In genomic region chr3:113746069-113746954, GRCh38 we compare ENCODE assay signal across 1 cellular context.
TF ChIP-seq lines count a peak whose summit lies in the region.

TSS of gene NAA50 (minus strand) at chr3:113746249. CDS start at chr3:113745949, 300 bp downstream.

TF ChIP-seq in HepG2, 621 proteins besides CTCF, POLR2A, EP300 and RAD21 (continued from another document and continues in another):
- TF ChIP-seq KIAA2018 (CRISPR knock-in tag; IDR thresholded peaks at IDR 0.05; ENCODE audit: borderline replicate concordance) (no peak), SMAD3 (CRISPR knock-in tag; IDR thresholded peaks at IDR 0.05) (peak; percentile 19; the same call in 1 of the 2 replicates), BRD4 (CRISPR knock-in tag; IDR thresholded peaks at IDR 0.05) (peak; percentile 16; the same call in 1 of the 2 replicates), NFATC3 (CRISPR knock-in tag; IDR thresholded peaks at IDR 0.05) (no peak), CC2D1A (CRISPR knock-in tag; IDR thresholded peaks at IDR 0.05) (no peak), HIC2 (CRISPR knock-in tag; IDR thresholded peaks at IDR 0.05; ENCODE audit: low read depth) (no peak), ZNF180 (CRISPR knock-in tag; IDR thresholded peaks at IDR 0.05; ENCODE audit: borderline replicate concordance, low read depth) (no peak), ELF4 (CRISPR knock-in tag; IDR thresholded peaks at IDR 0.05; ENCODE audit: borderline replicate concordance) (no peak), ZNF296 (CRISPR knock-in tag; conservative IDR thresholded peaks at IDR 0.05) (no peak), PBX2 (CRISPR knock-in tag; IDR thresholded peaks at IDR 0.05) (no peak), BRCA1 (CRISPR knock-in tag; IDR thresholded peaks at IDR 0.05) (no peak), ZNF577 (CRISPR knock-in tag; IDR thresholded peaks at IDR 0.05; ENCODE audit: borderline replicate concordance, low read depth) (no peak), ZNF33A (CRISPR knock-in tag; IDR thresholded peaks at IDR 0.05; ENCODE audit: borderline replicate concordance) (peak; percentile 44; the same call in 1 of the 2 replicates), ZNF589 (CRISPR knock-in tag; conservative IDR thresholded peaks at IDR 0.05) (peak; percentile 72; the same call in 1 of the 2 replicates), SETDB1 (CRISPR knock-in tag; IDR thresholded peaks at IDR 0.05; ENCODE audit: borderline replicate concordance) (no peak), ZNF724P (CRISPR knock-in tag; IDR thresholded peaks at IDR 0.05; ENCODE audit: borderline replicate concordance) (no peak), ZBTB49 (CRISPR knock-in tag; IDR thresholded peaks at IDR 0.05; ENCODE audit: borderline replicate concordance) (no peak), ELF1 (CRISPR knock-in tag; IDR thresholded peaks at IDR 0.05) (peak; percentile 40), SALL1 (CRISPR knock-in tag; IDR thresholded peaks at IDR 0.05) (peak; percentile 82), ZNF281 (CRISPR knock-in tag; IDR thresholded peaks at IDR 0.05; ENCODE audit: borderline replicate concordance) (peak; percentile 81), RFX5 (IDR thresholded peaks at IDR 0.05; ENCODE audit: low read depth, low read length) (no peak; the same call in 1 of the 2 replicates), SRSF1 (optimal IDR thresholded peaks at IDR 0.05; ENCODE audit: low read depth, low read length) (peak; percentile 80), MIER2 (CRISPR knock-in tag; IDR thresholded peaks at IDR 0.05) (no peak), KDM3A (CRISPR knock-in tag; IDR thresholded peaks at IDR 0.05; ENCODE audit: low read depth) (no peak), ZNF572 (CRISPR knock-in tag; IDR thresholded peaks at IDR 0.05) (no peak), BCL6 (CRISPR knock-in tag; IDR thresholded peaks at IDR 0.05) (peak; percentile 33; the same call in 1 of the 2 replicates), NFYC (CRISPR knock-in tag; IDR thresholded peaks at IDR 0.05) (peak; percentile 23; the same call in 1 of the 2 replicates), ZNF3 (CRISPR knock-in tag; IDR thresholded peaks at IDR 0.05) (no peak), TCF7L2 (IDR thresholded peaks at IDR 0.05; ENCODE audit: low read depth, low read length) (no peak), ZNF883 (CRISPR knock-in tag; IDR thresholded peaks at IDR 0.05; ENCODE audit: not compliant biosample characterization) (no peak), FOXO4 (CRISPR knock-in tag; conservative IDR thresholded peaks at IDR 0.05) (0 out of 2 replicates have a peak, but pooled peaks have one; percentile 48), THYN1 (CRISPR knock-in tag; IDR thresholded peaks at IDR 0.05; ENCODE audit: borderline replicate concordance, low read depth) (no peak), ATF2 (CRISPR knock-in tag; IDR thresholded peaks at IDR 0.05) (peak; percentile 34; the same call in 1 of the 2 replicates)
